In genomic region chr6:101572627-101573026, GRCh38 we compare ENCODE assay signal across 23 cellular contexts.
"Had no signal": no experiment of that assay in that cellular context is flagged by ENCODE, and none has a peak within 500 bp of the region (broad histone marks: within the 10 kb centered on the region; RNA-seq: fewer than 3 reads in every experiment).

No MANE protein-coding gene starts in this region.

- H3K9me3 Mint-ChIP-seq: activated CD4-positive, alpha-beta T cell treated with anti-CD3 and anti-CD28 coated beads, Interleukin-2, amount 10 ng/mL, durations not matched to agents 7 days and 5 days; activated naive CD4-positive, alpha-beta T cell treated with anti-CD3 and anti-CD28 coated beads, Interleukin-2, amount 10 ng/mL, durations not matched to agents 7 days and 5 days; activated naive CD4-positive, alpha-beta T cell treated with anti-CD3 and anti-CD28 coated beads, Interleukin-2, amount 50 U/mL, for 72 hours; activated naive CD8-positive, alpha-beta T cell treated with anti-CD3 and anti-CD28 coated beads, Interleukin-2, amount 10 ng/mL, durations not matched to agents 7 days and 5 days; activated T-cell treated with anti-CD3 and anti-CD28 coated beads, Interleukin-2, amount 50 U/mL, for 72 hours; brain had no signal

- H3K4me3 Mint-ChIP-seq: activated CD4-positive, alpha-beta memory T cell treated with anti-CD3 and anti-CD28 coated beads, Interleukin-2, amount 10 ng/mL, durations not matched to agents 7 days and 5 days; activated CD4-positive, alpha-beta T cell treated with anti-CD3 and anti-CD28 coated beads, Interleukin-2, amount 10 ng/mL, durations not matched to agents 7 days and 5 days; activated naive CD4-positive, alpha-beta T cell treated with anti-CD3 and anti-CD28 coated beads, Interleukin-2, amount 10 ng/mL, durations not matched to agents 7 days and 5 days; activated naive CD8-positive, alpha-beta T cell treated with anti-CD3 and anti-CD28 coated beads, Interleukin-2, amount 10 ng/mL, durations not matched to agents 7 days and 5 days; activated T-cell treated with anti-CD3 and anti-CD28 coated beads, Interleukin-2, amount 50 U/mL, for 24 hours; activated T-cell treated with anti-CD3 and anti-CD28 coated beads, Interleukin-2, amount 50 U/mL, for 72 hours; brain had no signal

- DNase-seq: activated CD4-positive, alpha-beta memory T cell treated with anti-CD3 and anti-CD28 coated beads, Interleukin-2, amount 10 ng/mL, durations not matched to agents 7 days and 5 days; activated CD4-positive, alpha-beta T cell treated with anti-CD3 and anti-CD28 coated beads for 1 hour; activated CD4-positive, alpha-beta T cell treated with anti-CD3 and anti-CD28 coated beads for 4 hours; activated CD4-positive, alpha-beta T cell treated with anti-CD3 and anti-CD28 coated beads, Interleukin-2, amount 10 ng/mL, durations not matched to agents 7 days and 5 days; activated CD4-positive, alpha-beta T cell treated with anti-CD3 and anti-CD28 coated beads, Interleukin-2, amount 50 U/mL, for 4 hours; activated CD8-positive, alpha-beta memory T cell treated with anti-CD3 and anti-CD28 coated beads, Interleukin-2, amount 50 U/mL, for 48 hours; activated gamma-delta T cell; activated naive CD4-positive, alpha-beta T cell; activated naive CD4-positive, alpha-beta T cell treated with anti-CD3 and anti-CD28 coated beads, Interleukin-2, amount 10 ng/mL, durations not matched to agents 7 days and 5 days; activated naive CD8-positive, alpha-beta T cell treated with anti-CD3 and anti-CD28 coated beads, Interleukin-2, amount 10 ng/mL, durations not matched to agents 7 days and 5 days; activated T-cell treated with anti-CD3 and anti-CD28 coated beads for 4 hours; activated T-cell treated with anti-CD3 and anti-CD28 coated beads, Interleukin-2, amount 50 U/mL, for 24 hours; activated T-cell treated with anti-CD3 and anti-CD28 coated beads, Interleukin-2, amount 50 U/mL, for 72 hours; central memory CD4-positive, alpha-beta T cell; cerebellar nuclear complex; colonic mucosa; effector CD8-positive, alpha-beta T cell; esophagus squamous epithelium; foreskin melanocyte; hippocampal formation; T-helper 2 cell had no signal

- H3K27ac Mint-ChIP-seq: activated CD4-positive, alpha-beta memory T cell treated with anti-CD3 and anti-CD28 coated beads, Interleukin-2, amount 10 ng/mL, durations not matched to agents 7 days and 5 days; activated CD4-positive, alpha-beta T cell treated with anti-CD3 and anti-CD28 coated beads, Interleukin-2, amount 10 ng/mL, durations not matched to agents 7 days and 5 days; activated naive CD4-positive, alpha-beta T cell treated with anti-CD3 and anti-CD28 coated beads, Interleukin-2, amount 10 ng/mL, durations not matched to agents 7 days and 5 days; activated naive CD4-positive, alpha-beta T cell treated with anti-CD3 and anti-CD28 coated beads, Interleukin-2, amount 50 U/mL, for 72 hours; activated naive CD8-positive, alpha-beta T cell treated with anti-CD3 and anti-CD28 coated beads, Interleukin-2, amount 10 ng/mL, durations not matched to agents 7 days and 5 days; activated T-cell treated with anti-CD3 and anti-CD28 coated beads, Interleukin-2, amount 50 U/mL, for 24 hours; activated T-cell treated with anti-CD3 and anti-CD28 coated beads, Interleukin-2, amount 50 U/mL, for 72 hours; brain had no signal

- H3K36me3 Mint-ChIP-seq: activated naive CD4-positive, alpha-beta T cell treated with anti-CD3 and anti-CD28 coated beads, Interleukin-2, amount 10 ng/mL, durations not matched to agents 7 days and 5 days; activated naive CD4-positive, alpha-beta T cell treated with anti-CD3 and anti-CD28 coated beads, Interleukin-2, amount 50 U/mL, for 72 hours; activated naive CD8-positive, alpha-beta T cell treated with anti-CD3 and anti-CD28 coated beads, Interleukin-2, amount 10 ng/mL, durations not matched to agents 7 days and 5 days; brain had no signal

- H3K27me3 Mint-ChIP-seq: activated CD4-positive, alpha-beta memory T cell treated with anti-CD3 and anti-CD28 coated beads, Interleukin-2, amount 10 ng/mL, durations not matched to agents 7 days and 5 days; activated CD4-positive, alpha-beta T cell treated with anti-CD3 and anti-CD28 coated beads, Interleukin-2, amount 10 ng/mL, durations not matched to agents 7 days and 5 days; activated naive CD4-positive, alpha-beta T cell treated with anti-CD3 and anti-CD28 coated beads, Interleukin-2, amount 10 ng/mL, durations not matched to agents 7 days and 5 days; activated naive CD8-positive, alpha-beta T cell treated with anti-CD3 and anti-CD28 coated beads, Interleukin-2, amount 10 ng/mL, durations not matched to agents 7 days and 5 days; activated T-cell treated with anti-CD3 and anti-CD28 coated beads, Interleukin-2, amount 50 U/mL, for 24 hours; brain had no signal

- H3K4me1 Mint-ChIP-seq: activated CD4-positive, alpha-beta memory T cell treated with anti-CD3 and anti-CD28 coated beads, Interleukin-2, amount 10 ng/mL, durations not matched to agents 7 days and 5 days; activated CD4-positive, alpha-beta T cell treated with anti-CD3 and anti-CD28 coated beads, Interleukin-2, amount 10 ng/mL, durations not matched to agents 7 days and 5 days; activated naive CD4-positive, alpha-beta T cell treated with anti-CD3 and anti-CD28 coated beads, Interleukin-2, amount 10 ng/mL, durations not matched to agents 7 days and 5 days; activated naive CD8-positive, alpha-beta T cell treated with anti-CD3 and anti-CD28 coated beads, Interleukin-2, amount 10 ng/mL, durations not matched to agents 7 days and 5 days; brain had no signal
